In genomic region chr3:141093971-141094401, GRCh38 we compare ENCODE assay signal across 13 cellular contexts. TPM values are rescaled to one million over a fixed set of nuclear protein-coding genes. Genes with fewer than 3 reads are reported as not detected.
DNase-seq lines count a peak whose midpoint lies in the region; ATAC-seq, FAIRE-seq and TF ChIP-seq lines count a peak whose summit lies in the region.
"Had no signal": no experiment of that assay in that cellular context is flagged by ENCODE, and none has a peak within 500 bp of the region (broad histone marks: within the 10 kb centered on the region; RNA-seq: fewer than 3 reads in every experiment).

No MANE protein-coding gene starts in this region.

- TF ChIP-seq EP300 in HepG2 (IDR thresholded peaks at IDR 0.05; ENCODE audit: low read depth in 2 of 2, low read length in 2 of 2) = no peak
- no peak for TF ChIP-seq EP300 in HepG2 (CRISPR knock-in tag; IDR thresholded peaks at IDR 0.05; ENCODE audit: borderline replicate concordance)

- no TSS peak for BruUV-seq in HepG2 (replicated peaks; lab: Mats Ljungman, UMichigan)

- peak; percentile 43 for DNase-seq in DMS53 (lab: John Stamatoyannopoulos, UW)
- DNase-seq in DMS53 treated with DMSO at 0.1 percent for 48 hours (lab: John Stamatoyannopoulos, UW; ENCODE audit: unreplicated experiment) = no peak
- DNase-seq in body of pancreas = peak; percentile 83 to 91 (median 84)
- DNase-seq in HepG2 (ENCODE audit: low spot score) = no peak
- DNase-seq in testis = peak; percentile 54
- no peak for DNase-seq in erythroblast (lab: John Stamatoyannopoulos, UW)
- DNase-seq: left lung; stimulated activated naive CD4-positive, alpha-beta T cell; T-helper 9 cell had no signal

- no peak for TF ChIP-seq CTCF in body of pancreas (IDR thresholded peaks at IDR 0.05)
- no peak for TF ChIP-seq CTCF in HepG2 (CRISPR knock-in tag; IDR thresholded peaks at IDR 0.05)
- no peak for TF ChIP-seq CTCF in testis (IDR thresholded peaks at IDR 0.05)

- in situ Hi-C loops in HepG2 (cut with HindIII; ENCODE audit: extremely low pct_ligation_motif_present, low pct_unique_long_range_greater_than_20kb) = no loop called here

- WGBS in body of pancreas, 2 donors = 17 to 30% methylated on average over 2 to 7 of the region's 7 CpGs
- 26% methylated on average over 5 of the region's 7 CpGs for WGBS in HepG2 (ENCODE audit: low lambda C conversion rate)
- 17 to 39% methylated on average over 3 to 7 of the region's 7 CpGs for WGBS in testis, 2 donors

- no peak for FAIRE-seq in HepG2 (lab: Jason Lieb, UNC)

- TF ChIP-seq POLR2A in body of pancreas (IDR thresholded peaks at IDR 0.05) (no peak), HepG2 (IDR thresholded peaks at IDR 0.05; ENCODE audit: insufficient read depth in 1 of 2, low read depth in 2 of 2, low read length in 2 of 2) (no peak), testis (IDR thresholded peaks at IDR 0.05) (no peak), erythroblast (IDR thresholded peaks at IDR 0.05; ENCODE audit: low read length) (no peak), GM18505 (IDR thresholded peaks at IDR 0.05; ENCODE audit: borderline replicate concordance, extremely low read depth, insufficient read depth, insufficient read length) (no peak)

- intact Hi-C loops in body of pancreas (cut with DNase I) (no loop called here), HepG2 (cut with micrococcal nuclease; ENCODE audit: unreplicated experiment) (no loop called here), testis (cut with DNase I; ENCODE audit: low total_unique reads) (no loop called here)

- no peaks in the 10 kb centered on the region for H3K9me3 ChIP-seq in body of pancreas
- no peaks in the 10 kb centered on the region for H3K9me3 ChIP-seq in HepG2 (ENCODE audit: low read length)
- H3K9me3 ChIP-seq in testis = no peaks in the 10 kb centered on the region
- H3K9me3 ChIP-seq: left lung had no signal

- CTCF ChIA-PET in HepG2 (lab: Yijun Ruan, JAX; ENCODE audit: low intra/inter-chr PET ratio, low total read pairs) = no interaction called here

- H3K4me1 ChIP-seq in body of pancreas = peaks cover 74% of the 10 kb centered on the region
- H3K4me1 ChIP-seq in HepG2 (ENCODE audit: insufficient read depth, low read length) = no peaks in the 10 kb centered on the region
- H3K4me1 ChIP-seq in testis = peaks cover 4% of the 10 kb centered on the region
- H3K4me1 ChIP-seq: left lung had no signal

- H4K20me1 ChIP-seq in HepG2 (ENCODE audit: insufficient read depth, low read length) = no peaks in the 10 kb centered on the region

- no peak overlapping the region for H2AFZ ChIP-seq in HepG2 (ENCODE audit: low read length)

- H3K36me3 ChIP-seq in body of pancreas (replicated peaks in 1 of 2; ENCODE audit: insufficient read depth in 1 of 2, low read depth in 2 of 2) = no peaks in the 10 kb centered on the region
- H3K36me3 ChIP-seq in HepG2 (replicated peaks in 1 of 2; ENCODE audit: control insufficient read depth in 1 of 2, insufficient read depth in 2 of 2, low read length in 2 of 2) = no peaks in the 10 kb centered on the region
- no peaks in the 10 kb centered on the region for H3K36me3 ChIP-seq in testis (ENCODE audit: low read depth, missing control alignments)
- H3K36me3 ChIP-seq: left lung had no signal

- no peak overlapping the region for H3K4me2 ChIP-seq in HepG2 (ENCODE audit: low read depth, low read length)

- POLR2A ChIA-PET in HepG2 (lab: Yijun Ruan, JAX) = no interaction called here

- ATAC-seq in body of pancreas (peak; percentile 70), HepG2 (peak; percentile 47), HG02678 (IDR thresholded peaks at IDR 0.05; ENCODE audit: unreplicated experiment) (no peak), GM18505 (IDR thresholded peaks at IDR 0.05; ENCODE audit: unreplicated experiment) (no peak)

- no peaks in the 10 kb centered on the region for H3K27me3 ChIP-seq in body of pancreas
- H3K27me3 ChIP-seq in HepG2 (ENCODE audit: control insufficient read depth in 1 of 2, insufficient read depth in 2 of 2, low read length in 2 of 2) = peaks cover 2 to 19% of the 10 kb centered on the region in 2 experiments; a peak in 1 of 5 replicates
- H3K27me3 ChIP-seq in testis = no peaks in the 10 kb centered on the region
- H3K27me3 ChIP-seq: left lung had no signal

- no peak for TF ChIP-seq RAD21 in HepG2 (CRISPR knock-in tag; IDR thresholded peaks at IDR 0.05)

- peak overlapping the region; percentile 24 to 73 (median 61) for H3K27ac ChIP-seq in body of pancreas
- no peak overlapping the region for H3K27ac ChIP-seq in HepG2 (ENCODE audit: extremely low read length, insufficient read depth, low read length)
- no peak overlapping the region for H3K27ac ChIP-seq in testis
- H3K27ac ChIP-seq: 22Rv1, left lung had no signal

- H3K9ac ChIP-seq in HepG2 (ENCODE audit: insufficient read depth, low read depth, low read length) = no peak overlapping the region

- H3K79me2 ChIP-seq in HepG2 (ENCODE audit: insufficient read depth, low read length) = no peaks in the 10 kb centered on the region

- H3K4me3 ChIP-seq in body of pancreas = no peak overlapping the region
- H3K4me3 ChIP-seq in HepG2 (replicated peaks in 1 of 3; ENCODE audit: insufficient read depth in 1 of 3, low read depth in 2 of 3, low read length in 3 of 3) = no peak overlapping the region
- no peak overlapping the region for H3K4me3 ChIP-seq in testis
- H3K4me3 ChIP-seq: left lung had no signal

TF ChIP-seq in HepG2, 621 proteins besides CTCF, POLR2A, EP300 and RAD21:
- TF ChIP-seq GTF2F1 (IDR thresholded peaks at IDR 0.05; ENCODE audit: low read length) (no peak), ZNF781 (CRISPR knock-in tag; IDR thresholded peaks at IDR 0.05; ENCODE audit: borderline replicate concordance, not compliant biosample characterization) (no peak)

RNA-seq across cellular contexts. Expression of gene SPSB4, which starts 42.8 kb away (rescaled TPM):
- total RNA-seq in body of pancreas (10 to 100 TPM; 18.2 to 48.1 TPM), HepG2 (2016; rRNA removed; fragmentation: Illumina TruSeq; extraction: Trizol) (not detected in 2 replicates), testis (10 to 100 TPM in 1 of 2 donors, 1 to 10 TPM in 1; 7.4 to 10.8 TPM)
- total RNA-seq in HepG2 (2016; cell fraction: cytosol; rRNA removed; fragmentation: Illumina TruSeq; extraction: Trizol; ENCODE audit: low read depth) = not detected in 2 replicates
- total RNA-seq in HepG2 (2016; cell fraction: insoluble cytoplasmic fraction; rRNA removed; fragmentation: Illumina TruSeq; extraction: Trizol) = not detected in 2 replicates
- total RNA-seq in HepG2 (2016; cell fraction: membrane; rRNA removed; fragmentation: Illumina TruSeq; extraction: Trizol) = not detected in 2 replicates
- total RNA-seq in HepG2 (2016; cell fraction: nucleus; rRNA removed; fragmentation: Illumina TruSeq; extraction: Trizol) = not detected in 2 replicates
- polyA plus RNA-seq in HepG2 (2011; rRNA removed) (not detected in 2 replicates), testis (ENCODE audit: insufficient read depth, low read depth, low replicate concordance) (34.5 TPM)
- polyA plus RNA-seq in HepG2 (2011; cell fraction: cytosol; rRNA removed) = not detected in 2 replicates
- polyA plus RNA-seq in HepG2 (2011; cell fraction: nucleus; rRNA removed) = not detected in 2 replicates
- polyA plus RNA-seq in HepG2 (2012) = not detected in 2 replicates
- polyA plus RNA-seq in HepG2 (2016; cell fraction: cytosol; fragmentation: Illumina TruSeq; extraction: Trizol; ENCODE audit: low read depth) = not detected in 2 replicates
- polyA plus RNA-seq in HepG2 (2016; cell fraction: insoluble cytoplasmic fraction; fragmentation: Illumina TruSeq; extraction: Trizol; ENCODE audit: low read depth) = not detected in 2 replicates
- polyA plus RNA-seq in HepG2 (2016; cell fraction: membrane; fragmentation: Illumina TruSeq; extraction: Trizol; ENCODE audit: low read depth) = not detected in 2 replicates
- polyA plus RNA-seq in HepG2 (2016; cell fraction: nucleus; fragmentation: Illumina TruSeq; extraction: Trizol; ENCODE audit: insufficient read depth, low read depth) = not detected in 2 replicates
- not detected in 2 replicates for polyA minus RNA-seq in HepG2 (2011; rRNA and poly(A)+ RNA removed; ENCODE audit: low replicate concordance)
- polyA minus RNA-seq in HepG2 (2011; cell fraction: cytosol; rRNA and poly(A)+ RNA removed) = not detected in 2 replicates
- polyA minus RNA-seq in HepG2 (2011; cell fraction: nucleus; rRNA and poly(A)+ RNA removed) = not detected in 2 replicates
- polyA plus RNA-seq: IgD-negative memory B cell had no signal

Comparison
In these comparisons a context has a peak if more than half of its experiments do, and no peak if none do; other contexts are left out.
1. DNase-seq: peak in DMS53 (single experiment), body of pancreas (4 of 4) and testis (single experiment); none in DMS53 treated with DMSO at 0.1 percent for 48 hours (single experiment), HepG2 (single experiment) and erythroblast (0 of 2).
2. ATAC-seq: peak in body of pancreas (single experiment) and HepG2 (single experiment); none in HG02678 (single experiment) and GM18505 (single experiment).
3. H3K27ac ChIP-seq: peak in body of pancreas (4 of 4); none in HepG2 (single experiment) and testis (0 of 2).
4. RNA of gene SPSB4, which starts 42.8 kb away (total RNA-seq): 18.2 to 48.1 TPM in body of pancreas and 7.4 to 10.8 TPM in testis; not detected in HepG2; every median in the first group is over 4 times any median in the second.